Comparison of ENCODE assay signal across 8 cellular contexts in the genomic region with DNA sequence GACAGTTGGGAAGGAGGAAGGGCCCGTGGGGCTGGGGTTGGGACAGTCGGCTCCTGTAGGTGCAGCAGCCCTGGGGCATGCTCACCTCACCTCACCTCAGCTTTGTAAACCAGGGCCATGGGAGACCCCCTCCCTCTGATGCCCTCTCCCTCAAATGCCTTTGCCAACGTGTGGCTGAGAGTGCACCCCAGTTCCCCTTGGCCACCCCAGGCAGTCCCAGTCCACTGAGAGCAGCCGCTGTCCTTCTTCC. TPM values are rescaled to one million over a fixed set of nuclear protein-coding genes. Genes with fewer than 3 reads are reported as not detected.
A peak's percentile ranks its signal among the peaks of the same experiment; 100 is the strongest.
DNase-seq lines count a peak whose midpoint lies in the region; ATAC-seq and TF ChIP-seq lines count a peak whose summit lies in the region.

No MANE protein-coding gene starts in this region.

- no peak for TF ChIP-seq CTCF in 22Rv1 (IDR thresholded peaks at IDR 0.05)
- TF ChIP-seq CTCF in brain (conservative IDR thresholded peaks at IDR 0.05): no peak

- peaks cover 4% of the 10 kb centered on the region for H3K36me3 Mint-ChIP-seq in brain

- H3K36me3 ChIP-seq in mesodermal cell (ENCODE audit: control insufficient read depth, insufficient read depth, low read length): peaks cover 11% of the 10 kb centered on the region

- no peaks in the 10 kb centered on the region for H3K9me3 ChIP-seq in mesodermal cell (ENCODE audit: control insufficient read depth, low read length)

- peaks cover 84% of the 10 kb centered on the region for H3K4me1 Mint-ChIP-seq in brain

- DNase-seq in NCI-H2029 (lab: John Stamatoyannopoulos, UW) (no peak), NCI-H82 (lab: John Stamatoyannopoulos, UW) (no peak), AG08395 (ENCODE audit: low spot score) (no peak)

- peak overlapping the region; percentile 20 for H3K4me3 ChIP-seq in mesodermal cell (ENCODE audit: extremely low read depth, insufficient read depth, low read length, poor library complexity, severe bottlenecking)

- ATAC-seq in HG03460 (IDR thresholded peaks at IDR 0.05; ENCODE audit: unreplicated experiment): peak; percentile 1
- ATAC-seq in GM19452 (IDR thresholded peaks at IDR 0.05; ENCODE audit: unreplicated experiment): no peak

- 20 to 25% methylated on average over 3 of the region's 4 CpGs for WGBS in mesodermal cell (ENCODE audit: insufficient coverage in 2 of 2), 2 experiments

- peak overlapping the region; percentile 100 for H3K27ac ChIP-seq in 22Rv1
- H3K27ac ChIP-seq in mesodermal cell (ENCODE audit: low read depth, low read length, severe bottlenecking): peak overlapping the region; percentile 99

- peaks cover 0 to 5% (median 3%) of the 10 kb centered on the region in 5 experiments for H3K9me3 Mint-ChIP-seq in brain

- peak overlapping the region; percentile 99 for H3K27ac Mint-ChIP-seq in brain

- peaks cover 57% of the 10 kb centered on the region for H3K4me1 ChIP-seq in mesodermal cell (ENCODE audit: control insufficient read depth, insufficient read depth, low read length, poor library complexity, severe bottlenecking)

- peaks cover 5% of the 10 kb centered on the region for H3K27me3 Mint-ChIP-seq in brain

- peak overlapping the region; percentile 79 to 90 (median 86) for H3K4me3 Mint-ChIP-seq in brain

RNA-seq across cellular contexts. Expression of a gene that starts 4.2 kb away (rescaled TPM):
- polyA plus RNA-seq in brain (ENCODE audit: insufficient read depth, low read depth, low replicate concordance): 3.8 TPM
- polyA plus RNA-seq in mesodermal cell (2013, experiment 1 of 2): 32.4 TPM
- 28.8 TPM for polyA plus RNA-seq in mesodermal cell (2013, experiment 2 of 2)

RNA-seq across cellular contexts. Expression of a gene that starts 31.9 kb away (rescaled TPM):
- 20.3 TPM for polyA plus RNA-seq in brain (ENCODE audit: insufficient read depth, low read depth, low replicate concordance)
- polyA plus RNA-seq in mesodermal cell (2013, experiment 1 of 2): 58.2 TPM
- polyA plus RNA-seq in mesodermal cell (2013, experiment 2 of 2): 48.4 TPM

RNA-seq across cellular contexts. Expression of a gene that starts 35.9 kb away (rescaled TPM):
- 4.0 TPM for polyA plus RNA-seq in brain (ENCODE audit: insufficient read depth, low read depth, low replicate concordance)
- polyA plus RNA-seq in mesodermal cell (2013, experiment 1 of 2): 2.9 TPM
- polyA plus RNA-seq in mesodermal cell (2013, experiment 2 of 2): 2.6 TPM
